ENCODE assay signal across 11 cellular contexts in genomic region chr2:135311962-135312361, GRCh38.
"Had no signal": no experiment of that assay in that cellular context is flagged by ENCODE, and none has a peak within 500 bp of the region (broad histone marks: within the 10 kb centered on the region; RNA-seq: fewer than 3 reads in every experiment).

No MANE protein-coding gene starts in this region.

- H3K9me3 ChIP-seq: HAP-1 had no signal

- H2AFZ ChIP-seq: GM23248, GM23338 had no signal

- DNase-seq: GM23248, GOT3, H7, H9, HCEC 1CT, HFFc6 had no signal

- FAIRE-seq: H1, H54 had no signal

- H3K4me2 ChIP-seq: GM23338 had no signal

- H3K4me3 ChIP-seq: GM23248, GM23338, HAP-1 had no signal

- H3K9me3 Mint-ChIP-seq: GM23338, HFFc6 had no signal

- H3K27ac Mint-ChIP-seq: GM23338, H9, HFFc6 had no signal

- H3K27ac ChIP-seq: GM23248 had no signal

- H3K4me3 Mint-ChIP-seq: GM23338, H9, HFFc6 had no signal

- H3K9ac ChIP-seq: GM23248 had no signal

- ATAC-seq: GM23338, HCT116 had no signal

- H3K36me3 ChIP-seq: HAP-1 had no signal
